In genomic region chr2:208726242-208726641, GRCh38 we compare ENCODE assay signal across 31 cellular contexts.
"Had no signal": no experiment of that assay in that cellular context is flagged by ENCODE, and none has a peak within 500 bp of the region (broad histone marks: within the 10 kb centered on the region; RNA-seq: fewer than 3 reads in every experiment).

No MANE protein-coding gene starts in this region.

- DNase-seq: Karpas-422, Kasumi-1, MG63, MM.1S, MV-4-11, NCI-H1048, NCI-H1092, NCI-H1092 treated with DMSO at 0.1 percent for 48 hours, NCI-H1105, NCI-H1105 treated with DMSO at 0.1 percent for 48 hours, NCI-H1417 treated with DMSO at 0.1 percent for 48 hours, NCI-H1436, NCI-H1436 treated with DMSO at 0.1 percent for 48 hours, NCI-H146, NCI-H1694, NCI-H1694 treated with DMSO at 0.1 percent for 48 hours, NCI-H187, NCI-H187 treated with DMSO at 0.1 percent for 48 hours, NCI-H1930, NCI-H2029, NCI-H2029 treated with DMSO at 0.1 percent for 48 hours, NCI-H2081, NCI-H2081 treated with DMSO at 0.1 percent for 48 hours, NCI-H2107, NCI-H2171, NCI-H2227 treated with DMSO at 0.1 percent for 48 hours, NCI-H226, NCI-H345, NCI-H446, NCI-H446 treated with DMSO at 0.1 percent for 48 hours, NCI-H510A had no signal

- H3K36me3 ChIP-seq: MG63 had no signal

- H3K27me3 ChIP-seq: MG63 had no signal

- H3K4me3 ChIP-seq: MG63 had no signal

- H3K9me3 ChIP-seq: MG63 had no signal
